1 cellular context compared by ENCODE assay signal in genomic region chr2:180334514-180334913, GRCh38.
TF ChIP-seq lines count a peak whose summit lies in the region.

No MANE protein-coding gene starts in this region.

TF ChIP-seq in GM23338, 12 proteins besides CTCF, POLR2A, EP300 and RAD21 (continued from another document):
- TF ChIP-seq ZNF462 (CRISPR knock-in tag; IDR thresholded peaks at IDR 0.05) (no peak), NANOG (IDR thresholded peaks at IDR 0.05; ENCODE audit: borderline replicate concordance) (no peak), ETS1 (IDR thresholded peaks at IDR 0.05) (no peak), EZH2phosphoT487 (IDR thresholded peaks at IDR 0.05; ENCODE audit: unreplicated experiment) (no peak), STAT1 (IDR thresholded peaks at IDR 0.05; ENCODE audit: unreplicated experiment) (no peak), POLR2AphosphoS5 (IDR thresholded peaks at IDR 0.05; ENCODE audit: low read depth) (no peak)
